ENCODE assay signal across 8 cellular contexts in genomic region chr13:27533155-27533643, GRCh38.
DNase-seq lines count a peak whose midpoint lies in the region; ATAC-seq, FAIRE-seq and TF ChIP-seq lines count a peak whose summit lies in the region.

No MANE protein-coding gene starts in this region.

- TF ChIP-seq CTCF in NB4 (IDR thresholded peaks at IDR 0.05; ENCODE audit: low read depth, low read length) (peak; percentile 90), WERI-Rb-1 (IDR thresholded peaks at IDR 0.05; ENCODE audit: low read depth, low read length) (peak; percentile 100), cardiac fibroblast (IDR thresholded peaks at IDR 0.05; ENCODE audit: low read depth, low read length) (peak; percentile 98)

- H3K36me3 ChIP-seq in WERI-Rb-1 (no peaks in the 10 kb centered on the region), small intestine (ENCODE audit: control insufficient read depth in 2 of 2, insufficient read depth in 2 of 2, low read length in 2 of 2) (no peaks in the 10 kb centered on the region)

- H3K9me3 ChIP-seq in WERI-Rb-1 (ENCODE audit: severe bottlenecking) (no peaks in the 10 kb centered on the region), small intestine (ENCODE audit: control insufficient read depth, low read depth) (no peaks in the 10 kb centered on the region)

- H3K27me3 ChIP-seq in WERI-Rb-1 (ENCODE audit: insufficient read depth, low read depth, severe bottlenecking) (peaks cover 9% of the 10 kb centered on the region), small intestine (ENCODE audit: control insufficient read depth in 2 of 2, insufficient read depth in 2 of 2, low read length in 2 of 2) (no peaks in the 10 kb centered on the region)

- FAIRE-seq in small intestine (lab: Jason Lieb, UNC) = no peak

- TF ChIP-seq POLR2A in NB4 (IDR thresholded peaks at IDR 0.05; ENCODE audit: extremely low read depth, insufficient read length) = no peak

- ATAC-seq in HG02642 (IDR thresholded peaks at IDR 0.05; ENCODE audit: poor library complexity, unreplicated experiment) = no peak

- no peak overlapping the region for H3K4me3 ChIP-seq in NB4 (ENCODE audit: low read depth, low read length)
- peak overlapping the region; percentile 33 for H3K4me3 ChIP-seq in WERI-Rb-1 (ENCODE audit: low read depth, low read length)
- H3K4me3 ChIP-seq in cardiac fibroblast (replicated peaks in 1 of 2; ENCODE audit: low read depth in 2 of 2, low read length in 2 of 2) = no peak overlapping the region
- peak overlapping the region in 1 of 2 donors; percentile 21 for H3K4me3 ChIP-seq in small intestine (ENCODE audit: low read depth in 1 of 2, low read length in 2 of 2)

- WGBS in small intestine, 3 donors = 4 to 12% (median 9%) methylated on average over 18 to 19 of the region's 19 CpGs

- peaks cover 0 to 3% of the 10 kb centered on the region in 2 donors for H3K4me1 ChIP-seq in small intestine (ENCODE audit: control insufficient read depth in 2 of 2, insufficient read depth in 1 of 2, low read depth in 1 of 2, low read length in 1 of 2)

- DNase-seq in EH (ENCODE audit: low read depth) (peak; percentile 72), NB4 (ENCODE audit: low read depth) (peak; percentile 66), WERI-Rb-1 (peak; percentile 96), cardiac fibroblast (ENCODE audit: low read depth in 2 of 2) (peak; percentile 81 to 85), inferior parietal cortex (ENCODE audit: extremely low spot score) (peak; percentile 78), small intestine (peak; percentile 80), SIG-M5 (lab: John Stamatoyannopoulos, UW) (no peak)

- H3K27ac ChIP-seq in WERI-Rb-1 (no peak overlapping the region), small intestine (ENCODE audit: low read depth in 1 of 2, low read length in 1 of 2) (no peak overlapping the region)
